8 cellular contexts compared by ENCODE assay signal in the genomic region with DNA sequence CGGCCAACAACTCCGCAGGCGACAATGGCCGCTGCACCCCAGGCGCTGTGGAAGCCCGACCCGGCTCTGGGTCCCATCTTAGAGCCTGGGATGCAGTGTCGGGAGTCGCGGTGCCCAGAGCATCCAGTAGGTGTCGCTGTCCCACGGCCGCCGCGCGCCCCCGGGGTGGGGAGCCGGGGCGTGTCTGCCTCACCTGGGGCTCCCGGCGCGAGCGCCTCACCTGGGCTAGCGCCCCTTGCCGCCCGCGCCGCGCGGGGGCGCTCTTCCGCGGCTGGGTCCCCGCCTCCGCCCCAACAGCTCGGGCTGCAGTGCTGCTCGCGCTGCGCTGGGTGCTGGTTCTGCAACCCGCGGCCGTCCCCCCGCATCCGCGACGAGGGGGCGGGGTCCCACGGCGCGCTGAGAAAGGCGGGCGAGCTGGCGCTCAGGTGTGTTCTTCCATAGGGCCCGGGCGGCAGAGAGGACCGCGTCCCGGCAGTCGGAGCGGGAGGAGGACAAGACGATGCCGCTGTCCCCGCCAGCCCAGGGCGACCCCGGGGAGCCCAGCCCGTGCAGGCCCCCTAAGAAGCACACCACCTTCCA. TPM values are rescaled to one million over a fixed set of nuclear protein-coding genes. Genes with fewer than 3 reads are reported as not detected.
A peak's percentile ranks its signal among the peaks of the same experiment; 100 is the strongest.
DNase-seq lines count a peak whose midpoint lies in the region; FAIRE-seq and TF ChIP-seq lines count a peak whose summit lies in the region.

TSS of gene CRYBG1 (plus strand) at position 308 of the 579 bp plus-strand sequence. CDS start at position 500, 192 bp downstream.

- H3K27me3 ChIP-seq in SK-N-SH (ENCODE audit: insufficient read depth) (peaks cover 21% of the 10 kb centered on the region; the same call in 1 of the 2 replicates), cardiac muscle cell (peaks cover 37% of the 10 kb centered on the region), uterus (peaks cover 0 to 32% of the 10 kb centered on the region in 2 donors)

- no peak for DNase-seq in AG09309 (ENCODE audit: low read depth)
- peak; percentile 65 for DNase-seq in GM19239 (ENCODE audit: insufficient read length, low spot score)
- DNase-seq in HuH-7.5 (ENCODE audit: low spot score) = peak; percentile 81
- peak; percentile 92 for DNase-seq in SK-N-SH
- DNase-seq in activated naive CD4-positive, alpha-beta T cell treated with anti-CD3 and anti-CD28 coated beads, Interleukin-2, amount 50 U/mL, for 16 hours = peak; percentile 61
- peak; percentile 17 to 69 for DNase-seq in cardiac muscle cell (ENCODE audit: low read depth in 1 of 2, low spot score in 1 of 2)
- DNase-seq in posterior vena cava (ENCODE audit: low spot score) = peak; percentile 87
- peak in 1 of 2 donors; percentile 33 for DNase-seq in uterus

- TF ChIP-seq EP300 in SK-N-SH (IDR thresholded peaks at IDR 0.05; ENCODE audit: borderline replicate concordance in 1 of 2, low read depth in 1 of 2, low read length in 1 of 2) = no peak

- FAIRE-seq in GM19239 (lab: Jason Lieb, UNC) = peak; percentile 74

- peaks cover 2% of the 10 kb centered on the region for H3F3A ChIP-seq in SK-N-SH (replicated peaks; ENCODE audit: insufficient read depth)

- H3K9me3 ChIP-seq in SK-N-SH (no peaks in the 10 kb centered on the region), cardiac muscle cell (ENCODE audit: low read depth) (no peaks in the 10 kb centered on the region), uterus (no peaks in the 10 kb centered on the region)

- H3K4me3 ChIP-seq in AG09309 (ENCODE audit: control insufficient read depth, low read depth, low read length) = peak within 1 kb of the TSS; percentile 28
- H3K4me3 ChIP-seq in SK-N-SH (ENCODE audit: low read depth in 2 of 2, low read length in 1 of 2) = peak within 1 kb of the TSS; percentile 54 to 65
- H3K4me3 ChIP-seq in cardiac muscle cell = peak within 1 kb of the TSS; percentile 24
- peak within 1 kb of the TSS; percentile 8 to 29 for H3K4me3 ChIP-seq in uterus

- H3K9me2 ChIP-seq in SK-N-SH = no peaks in the 10 kb centered on the region

- H3K79me2 ChIP-seq in SK-N-SH (ENCODE audit: insufficient read depth) = no peaks in the 10 kb centered on the region

- H3K36me3 ChIP-seq in SK-N-SH (replicated peaks in 1 of 2; ENCODE audit: control insufficient read depth in 1 of 2, insufficient read depth in 2 of 2, low read length in 1 of 2) = no peaks in the 10 kb centered on the region
- H3K36me3 ChIP-seq in cardiac muscle cell = no peaks in the 10 kb centered on the region
- H3K36me3 ChIP-seq in uterus = no peaks in the 10 kb centered on the region

- no peak within 1 kb of the TSS for H3K9ac ChIP-seq in SK-N-SH

- CTCF ChIA-PET in SK-N-SH (lab: Yijun Ruan, JAX) = interaction anchor here (0.6 to 3.4 kb wide), 38 partner anchors 11 to 792 kb away, joined by 3 to 38 read pairs (median 3); partner anchors contain the start of gene ATG5

- WGBS in SK-N-SH (ENCODE audit: low lambda C conversion rate) = 0% methylated on average over 4 of the region's 66 CpGs

- H3K27ac ChIP-seq in SK-N-SH (ENCODE audit: low read depth in 2 of 2, low read length in 1 of 2) = no peak within 1 kb of the TSS
- no peak within 1 kb of the TSS for H3K27ac ChIP-seq in cardiac muscle cell
- H3K27ac ChIP-seq in uterus = no peak within 1 kb of the TSS

- peak within 1 kb of the TSS; percentile 92 for H2AFZ ChIP-seq in SK-N-SH (ENCODE audit: low read depth)

- POLR2A ChIA-PET in SK-N-SH (lab: Yijun Ruan, JAX) = no interaction called here

- H3K4me1 ChIP-seq in SK-N-SH (ENCODE audit: control insufficient read depth in 1 of 2, insufficient read depth in 2 of 2, low read depth in 1 of 2, low read length in 1 of 2) = peaks cover 0 to 12% of the 10 kb centered on the region in 2 experiments; a peak in 1 of 4 replicates
- H3K4me1 ChIP-seq in cardiac muscle cell (ENCODE audit: low read depth) = no peaks in the 10 kb centered on the region
- H3K4me1 ChIP-seq in uterus = peaks cover 0 to 12% of the 10 kb centered on the region in 2 donors

- H3K4me2 ChIP-seq in SK-N-SH = peak within 1 kb of the TSS; percentile 87

- TF ChIP-seq CTCF in AG09309 (IDR thresholded peaks at IDR 0.05; ENCODE audit: control insufficient read depth, insufficient read depth, low read depth, low read length, missing control alignments) = peak; percentile 72
- peak; percentile 88 for TF ChIP-seq CTCF in SK-N-SH (IDR thresholded peaks at IDR 0.05)
- peak; percentile 71 for TF ChIP-seq CTCF in cardiac muscle cell (IDR thresholded peaks at IDR 0.05; ENCODE audit: low read depth, low read length)
- peak; percentile 39 to 64 (median 54) for TF ChIP-seq CTCF in uterus (IDR thresholded peaks at IDR 0.05)

- H4K20me1 ChIP-seq in SK-N-SH (ENCODE audit: insufficient read depth) = no peaks in the 10 kb centered on the region

- TF ChIP-seq POLR2A in uterus (IDR thresholded peaks at IDR 0.05) = no peak

- intact Hi-C loops in posterior vena cava (cut with DNase I) = no loop called here
- intact Hi-C loops in uterus (cut with DNase I; ENCODE audit: low total_unique reads) = no loop called here

- TF ChIP-seq RAD21 in SK-N-SH (IDR thresholded peaks at IDR 0.05; ENCODE audit: low read length) = peak; percentile 22; the same call in 1 of the 2 replicates

TF ChIP-seq in SK-N-SH, 30 proteins besides CTCF, POLR2A, EP300 and RAD21:
- TF ChIP-seq SMC3 (IDR thresholded peaks at IDR 0.05; ENCODE audit: low read depth, low read length) (peak; percentile 12; the same call in 1 of the 2 replicates), GABPA (IDR thresholded peaks at IDR 0.05; ENCODE audit: low read depth) (no peak)

RNA-seq across cellular contexts. Expression of gene CRYBG1, which starts in this region (rescaled TPM):
- polyA plus RNA-seq in SK-N-SH (2012; rRNA removed) = 13.8 and 14.9 TPM in 2 replicates
- 16.2 and 16.7 TPM in 2 replicates for polyA plus RNA-seq in SK-N-SH (2012; cell fraction: cytosol; rRNA removed)
- 24.5 and 36.9 TPM in 2 replicates for polyA plus RNA-seq in SK-N-SH (2012; cell fraction: nucleus; rRNA removed)
- under 0.01 TPM in 1 of 2 replicates, not detected in the other for total RNA-seq in cardiac muscle cell
- 0.15 and 0.22 TPM in 2 replicates for polyA plus RNA-seq in cardiac muscle cell
- total RNA-seq in posterior vena cava = 1 to 10 TPM; 4.6 to 5.5 TPM
- 10 to 100 TPM in 2 of 4 donors, 1 to 10 TPM in 2; 3.6 to 65.3 (median 8.9) TPM for total RNA-seq in uterus

Comparison
In these comparisons a context has a peak if more than half of its experiments do, and no peak if none do; other contexts are left out.
1. RNA of gene CRYBG1 (polyA plus RNA-seq): 13.8 to 36.9 TPM in SK-N-SH; 0.15 to 0.22 TPM in cardiac muscle cell; every median in the first group is over 10 times any median in the second.
2. Peak in DNase-seq and H3K4me3 ChIP-seq in cardiac muscle cell; RNA of the gene not detected or under 1 TPM.
3. Peak in every context shown above with its lines, with median percentiles within 50 percentile points of each other: H3K4me3 ChIP-seq and CTCF ChIP-seq.